Comparison of ENCODE assay signal across 26 cellular contexts in the genomic region with DNA sequence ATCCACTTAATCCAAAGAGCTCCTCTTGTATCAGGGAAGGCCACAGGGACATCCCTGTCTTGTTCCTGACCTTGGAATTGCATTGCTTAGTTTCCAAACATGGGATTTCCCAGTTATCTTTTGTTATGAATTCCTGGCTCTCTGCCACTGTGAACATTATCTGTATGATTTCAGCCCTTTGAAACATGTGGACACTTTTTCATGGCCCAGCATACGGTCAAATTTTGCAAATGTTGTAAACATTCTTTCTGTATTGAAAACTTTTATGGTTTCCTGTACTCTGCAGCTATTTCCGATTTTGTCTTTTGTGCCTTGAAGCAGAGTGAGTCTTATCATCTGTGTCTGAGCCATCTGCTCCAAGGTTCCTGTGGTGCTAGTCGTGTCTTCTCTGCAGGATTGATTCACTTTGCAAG. TPM values are rescaled to one million over a fixed set of nuclear protein-coding genes. Genes with fewer than 3 reads are reported as not detected.
A peak's percentile ranks its signal among the peaks of the same experiment; 100 is the strongest.
DNase-seq lines count a peak whose midpoint lies in the region; ATAC-seq, FAIRE-seq and TF ChIP-seq lines count a peak whose summit lies in the region.
"Had no signal": no experiment of that assay in that cellular context is flagged by ENCODE, and none has a peak within 500 bp of the region (broad histone marks: within the 10 kb centered on the region; RNA-seq: fewer than 3 reads in every experiment).

No MANE protein-coding gene starts in this region.

- no peaks in the 10 kb centered on the region for H3K36me3 ChIP-seq in bronchial epithelial cell (ENCODE audit: control insufficient read depth, insufficient read depth, low read length)
- no peaks in the 10 kb centered on the region for H3K36me3 ChIP-seq in naive thymus-derived CD4-positive, alpha-beta T cell (ENCODE audit: control insufficient read depth in 2 of 3, insufficient read depth in 3 of 3, low read length in 3 of 3)
- H3K36me3 ChIP-seq: MG63, thyroid gland, WERI-Rb-1 had no signal

- H3K27me3 ChIP-seq in bronchial epithelial cell (ENCODE audit: control insufficient read depth, insufficient read depth, low read length): no peaks in the 10 kb centered on the region
- H3K27me3 ChIP-seq in naive thymus-derived CD4-positive, alpha-beta T cell (ENCODE audit: control insufficient read depth in 2 of 2, insufficient read depth in 2 of 2, low read length in 2 of 2): no peaks in the 10 kb centered on the region
- H3K27me3 ChIP-seq: body of pancreas, thyroid gland had no signal

- peak overlapping the region in 8 of 9 donors; percentile 4 to 67 (median 56) for H3K27ac Mint-ChIP-seq in naive thymus-derived CD4-positive, alpha-beta T cell
- H3K27ac Mint-ChIP-seq: activated CD4-positive, alpha-beta T cell treated with anti-CD3 and anti-CD28 coated beads, Interleukin-2, amount 10 ng/mL, durations not matched to agents 7 days and 5 days; activated naive CD8-positive, alpha-beta T cell treated with anti-CD3 and anti-CD28 coated beads, Interleukin-2, amount 50 U/mL, for 24 hours; activated T-helper 2 cell treated with anti-CD3 and anti-CD28 coated beads, Interferon-gamma antibody, Interleukin-2, Interleukin-4, amounts not matched to agents 10 μg/mL and 5 μg/mL and 100 μg/mL, durations not matched to agents 14 hours and 24 hours and 36 hours; endodermal cell; memory B cell had no signal

- H3K27me3 Mint-ChIP-seq in naive thymus-derived CD4-positive, alpha-beta T cell: peaks cover 0 to 9% (median 0%) of the 10 kb centered on the region in 5 donors
- H3K27me3 Mint-ChIP-seq: activated naive CD8-positive, alpha-beta T cell treated with anti-CD3 and anti-CD28 coated beads, Interleukin-2, amount 50 U/mL, for 24 hours had no signal

- peak overlapping the region in 4 of 10 donors; percentile 34 to 55 (median 41) for H3K4me3 Mint-ChIP-seq in naive thymus-derived CD4-positive, alpha-beta T cell
- H3K4me3 Mint-ChIP-seq: activated CD4-positive, alpha-beta T cell treated with anti-CD3 and anti-CD28 coated beads, Interleukin-2, amount 10 ng/mL, durations not matched to agents 7 days and 5 days; activated naive CD8-positive, alpha-beta T cell treated with anti-CD3 and anti-CD28 coated beads, Interleukin-2, amount 50 U/mL, for 24 hours; endodermal cell; memory B cell had no signal

- peaks cover 18 to 23% of the 10 kb centered on the region in 2 donors for H3K4me1 ChIP-seq in naive thymus-derived CD4-positive, alpha-beta T cell (ENCODE audit: control insufficient read depth in 2 of 2, insufficient read depth in 2 of 2, low read length in 2 of 2)
- H3K4me1 ChIP-seq: body of pancreas, Caco-2 had no signal

- DNase-seq in EH (ENCODE audit: low read depth) (peak; percentile 6), NCI-H69 (lab: John Stamatoyannopoulos, UW) (peak; percentile 27), bronchial epithelial cell (ENCODE audit: low read depth) (no peak), NCI-H446 treated with DMSO at 0.1 percent for 48 hours (lab: John Stamatoyannopoulos, UW) (no peak), dedifferentiated amniotic fluid mesenchymal stem cell (ENCODE audit: extremely low spot score) (no peak)
- DNase-seq in naive thymus-derived CD4-positive, alpha-beta T cell: no peak
- DNase-seq in activated effector memory CD4-positive, alpha-beta T cell treated with anti-CD3 and anti-CD28 coated beads, Interleukin-2, amount 50 U/mL, for 16 hours: no peak
- DNase-seq: activated CD4-positive, alpha-beta T cell treated with anti-CD3 and anti-CD28 coated beads, Interleukin-2, amount 10 ng/mL, durations not matched to agents 7 days and 5 days; activated naive CD8-positive, alpha-beta T cell treated with anti-CD3 and anti-CD28 coated beads, Interleukin-2, amount 50 U/mL, for 24 hours; body of pancreas; Caco-2; endodermal cell; glutamatergic neuron; MG63; NCI-H774; occipital lobe; SHP77; stimulated activated CD4-positive, alpha-beta T cell treated with anti-CD3 and anti-CD28 coated beads, Interleukin-4, amount 100 ng/mL, for 1 hour; stimulated activated naive CD8-positive, alpha-beta T cell treated with anti-CD3 and anti-CD28 coated beads, Interleukin-15, Interleukin-2, amounts not matched to agents 100 U/mL and 50 U/mL, for 24 hours; thyroid gland; WERI-Rb-1 had no signal

- H3K9me3 ChIP-seq in naive thymus-derived CD4-positive, alpha-beta T cell (ENCODE audit: control insufficient read depth in 2 of 3, low read length in 3 of 3): peaks cover 0 to 9% (median 8%) of the 10 kb centered on the region in 3 experiments
- H3K9me3 ChIP-seq: body of pancreas, thyroid gland had no signal

- TF ChIP-seq CTCF in bronchial epithelial cell (IDR thresholded peaks at IDR 0.05; ENCODE audit: insufficient read depth, low read length, severe bottlenecking): no peak

- POLR2A ChIA-PET in naive thymus-derived CD4-positive, alpha-beta T cell (lab: Charles Lee): interaction anchor here (0.7 to 2.6 kb wide), 6 partner anchors 8 to 39 kb away, joined by 3 to 9 read pairs (median 4); no protein-coding TSS in a partner anchor

- H3K36me3 Mint-ChIP-seq in naive thymus-derived CD4-positive, alpha-beta T cell: peaks cover 8 to 23% (median 16%) of the 10 kb centered on the region in 5 donors

- peaks cover 6 to 51% (median 38%) of the 10 kb centered on the region in 7 donors for H3K4me1 Mint-ChIP-seq in naive thymus-derived CD4-positive, alpha-beta T cell
- H3K4me1 Mint-ChIP-seq: endodermal cell, memory B cell had no signal

- CTCF ChIA-PET in naive thymus-derived CD4-positive, alpha-beta T cell (lab: Charles Lee): interaction anchor here (2.1 kb wide), 1 partner anchor 8 kb away, joined by 5 read pairs; no protein-coding TSS in a partner anchor

- no peak overlapping the region for H3K4me3 ChIP-seq in bronchial epithelial cell (ENCODE audit: low read depth, low read length)
- H3K4me3 ChIP-seq in naive thymus-derived CD4-positive, alpha-beta T cell (ENCODE audit: low read length): no peak overlapping the region
- H3K4me3 ChIP-seq: body of pancreas, MG63, smooth muscle cell, thyroid gland had no signal

- H3K27ac ChIP-seq in naive thymus-derived CD4-positive, alpha-beta T cell (ENCODE audit: low read depth, low read length): no peak overlapping the region
- H3K27ac ChIP-seq: body of pancreas, WERI-Rb-1 had no signal

- no peak for ATAC-seq in naive thymus-derived CD4-positive, alpha-beta T cell
- ATAC-seq: activated naive CD8-positive, alpha-beta T cell treated with anti-CD3 and anti-CD28 coated beads, Interleukin-2, amount 50 U/mL, for 24 hours; body of pancreas; stimulated activated naive CD8-positive, alpha-beta T cell treated with anti-CD3 and anti-CD28 coated beads, Interleukin-15, Interleukin-2, amounts not matched to agents 100 U/mL and 50 U/mL, for 24 hours had no signal

- intact Hi-C loops in naive thymus-derived CD4-positive, alpha-beta T cell (cut with micrococcal nuclease): no loop called here

- peak; percentile 82 for FAIRE-seq in bronchial epithelial cell (lab: Jason Lieb, UNC)
- FAIRE-seq: colon had no signal

- H3K9me3 Mint-ChIP-seq in naive thymus-derived CD4-positive, alpha-beta T cell: peaks cover 2 to 41% (median 23%) of the 10 kb centered on the region in 11 donors

RNA-seq across cellular contexts. Expression of gene CFAP97D2, which starts 4.5 kb away (rescaled TPM):
- not detected in 2 replicates for total RNA-seq in bronchial epithelial cell
- 1 to 10 TPM in 1 of 5 experiments, under 1 TPM in 1, not detected in 3; 0.27 to 1.1 TPM for total RNA-seq in naive thymus-derived CD4-positive, alpha-beta T cell
- polyA plus RNA-seq in naive thymus-derived CD4-positive, alpha-beta T cell: under 1 TPM in 1 of 2 donors, not detected in 1; 0.33 TPM
- total RNA-seq: activated CD4-positive, alpha-beta T cell treated with anti-CD3 and anti-CD28 coated beads, Interleukin-2, amount 10 ng/mL, durations not matched to agents 7 days and 5 days; activated T-helper 2 cell treated with anti-CD3 and anti-CD28 coated beads, Interferon-gamma antibody, Interleukin-2, Interleukin-4, amounts not matched to agents 10 μg/mL and 5 μg/mL and 100 μg/mL, durations not matched to agents 14 hours and 24 hours and 36 hours; body of pancreas; Caco-2; endodermal cell; occipital lobe; renal cortical epithelial cell; smooth muscle cell; thyroid gland had no signal
- polyA plus RNA-seq: smooth muscle cell had no signal

RNA-seq across cellular contexts. Expression of gene RASA3, which starts 42.1 kb away (rescaled TPM):
- total RNA-seq in bronchial epithelial cell: 1.2 and 2.6 TPM in 2 replicates
- 100 to 1,000 TPM; 110 to 227 (median 199) TPM for total RNA-seq in naive thymus-derived CD4-positive, alpha-beta T cell
- polyA plus RNA-seq in naive thymus-derived CD4-positive, alpha-beta T cell: 100 to 1,000 TPM; 109 to 195 TPM

Comparison
In these comparisons a context has a peak if more than half of its experiments do, and no peak if none do; other contexts are left out.
1. DNase-seq: peak in EH (single experiment) and NCI-H69 (single experiment); none in bronchial epithelial cell (single experiment), naive thymus-derived CD4-positive, alpha-beta T cell (0 of 9), NCI-H446 treated with DMSO at 0.1 percent for 48 hours (single experiment), activated effector memory CD4-positive, alpha-beta T cell treated with anti-CD3 and anti-CD28 coated beads, Interleukin-2, amount 50 U/mL, for 16 hours (single experiment) and dedifferentiated amniotic fluid mesenchymal stem cell (single experiment).
2. RNA of gene RASA3, which starts 42.1 kb away (total RNA-seq): 110 to 227 TPM in naive thymus-derived CD4-positive, alpha-beta T cell; 1.2 to 2.6 TPM in bronchial epithelial cell; every median in the first group is over 10 times any median in the second.